1 cellular context compared by ENCODE assay signal in the genomic region with DNA sequence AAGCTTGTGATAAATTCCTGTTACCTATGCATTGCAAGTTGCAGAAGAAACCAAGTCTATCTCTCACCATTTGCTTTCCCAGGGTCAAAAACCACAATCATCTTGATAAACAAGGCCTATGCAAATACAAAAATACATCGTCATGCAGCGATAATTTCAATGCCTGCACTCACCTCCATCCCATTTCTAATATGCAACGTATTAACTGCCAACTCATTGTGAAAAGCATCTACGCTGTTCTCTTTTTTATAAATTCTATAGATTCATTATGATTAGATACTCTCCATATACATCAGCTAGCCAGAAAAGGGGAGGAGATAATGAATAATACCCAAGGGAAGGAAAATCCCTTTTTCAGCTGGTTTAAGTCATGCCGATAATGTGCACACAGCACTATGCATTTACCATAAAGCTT.
TF ChIP-seq lines count a peak whose summit lies in the region.

No MANE protein-coding gene starts in this region.

TF ChIP-seq in SK-N-SH treated with all-trans-retinoic acid at 6 μM for 48 hours, 23 proteins besides CTCF, POLR2A, EP300 and RAD21 (continued from another document):
- TF ChIP-seq, protein P1, sequence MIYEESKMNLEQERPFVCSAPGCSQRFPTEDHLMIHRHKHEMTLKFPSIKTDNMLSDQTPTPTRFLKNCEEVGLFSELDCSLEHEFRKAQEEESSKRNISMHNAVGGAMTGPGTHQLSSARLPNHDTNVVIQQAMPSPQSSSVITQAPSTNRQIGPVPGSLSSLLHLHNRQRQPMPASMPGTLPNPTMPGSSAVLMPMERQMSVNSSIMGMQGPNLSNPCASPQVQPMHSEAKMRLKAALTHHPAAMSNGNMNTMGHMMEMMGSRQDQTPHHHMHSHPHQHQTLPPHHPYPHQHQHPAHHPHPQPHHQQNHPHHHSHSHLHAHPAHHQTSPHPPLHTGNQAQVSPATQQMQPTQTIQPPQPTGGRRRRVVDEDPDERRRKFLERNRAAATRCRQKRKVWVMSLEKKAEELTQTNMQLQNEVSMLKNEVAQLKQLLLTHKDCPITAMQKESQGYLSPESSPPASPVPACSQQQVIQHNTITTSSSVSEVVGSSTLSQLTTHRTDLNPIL (CRISPR knock-in tag; IDR thresholded peaks at IDR 0.05; ENCODE audit: low read depth) = no peak
- TF ChIP-seq ZFP30 (CRISPR knock-in tag; IDR thresholded peaks at IDR 0.05) (no peak), SNAI2 (CRISPR knock-in tag; IDR thresholded peaks at IDR 0.05) (no peak), GLIS3 (CRISPR knock-in tag; IDR thresholded peaks at IDR 0.05) (no peak), BACH2 (CRISPR knock-in tag; IDR thresholded peaks at IDR 0.05; ENCODE audit: borderline replicate concordance) (no peak), ZFP3 (CRISPR knock-in tag; IDR thresholded peaks at IDR 0.05) (no peak), CSDC2 (CRISPR knock-in tag; IDR thresholded peaks at IDR 0.05) (no peak), ZNF565 (CRISPR knock-in tag; conservative IDR thresholded peaks at IDR 0.05; ENCODE audit: low read depth) (no peak), ISL1 (CRISPR knock-in tag; IDR thresholded peaks at IDR 0.05) (no peak), TCF4 (CRISPR knock-in tag; IDR thresholded peaks at IDR 0.05; ENCODE audit: borderline replicate concordance) (no peak), ESRRG (CRISPR knock-in tag; IDR thresholded peaks at IDR 0.05) (no peak)
- TF ChIP-seq, protein P2, sequence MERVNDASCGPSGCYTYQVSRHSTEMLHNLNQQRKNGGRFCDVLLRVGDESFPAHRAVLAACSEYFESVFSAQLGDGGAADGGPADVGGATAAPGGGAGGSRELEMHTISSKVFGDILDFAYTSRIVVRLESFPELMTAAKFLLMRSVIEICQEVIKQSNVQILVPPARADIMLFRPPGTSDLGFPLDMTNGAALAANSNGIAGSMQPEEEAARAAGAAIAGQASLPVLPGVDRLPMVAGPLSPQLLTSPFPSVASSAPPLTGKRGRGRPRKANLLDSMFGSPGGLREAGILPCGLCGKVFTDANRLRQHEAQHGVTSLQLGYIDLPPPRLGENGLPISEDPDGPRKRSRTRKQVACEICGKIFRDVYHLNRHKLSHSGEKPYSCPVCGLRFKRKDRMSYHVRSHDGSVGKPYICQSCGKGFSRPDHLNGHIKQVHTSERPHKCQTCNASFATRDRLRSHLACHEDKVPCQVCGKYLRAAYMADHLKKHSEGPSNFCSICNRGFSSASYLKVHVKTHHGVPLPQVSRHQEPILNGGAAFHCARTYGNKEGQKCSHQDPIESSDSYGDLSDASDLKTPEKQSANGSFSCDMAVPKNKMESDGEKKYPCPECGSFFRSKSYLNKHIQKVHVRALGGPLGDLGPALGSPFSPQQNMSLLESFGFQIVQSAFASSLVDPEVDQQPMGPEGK (CRISPR knock-in tag; IDR thresholded peaks at IDR 0.05; ENCODE audit: borderline replicate concordance) = no peak
- TF ChIP-seq, protein P3, sequence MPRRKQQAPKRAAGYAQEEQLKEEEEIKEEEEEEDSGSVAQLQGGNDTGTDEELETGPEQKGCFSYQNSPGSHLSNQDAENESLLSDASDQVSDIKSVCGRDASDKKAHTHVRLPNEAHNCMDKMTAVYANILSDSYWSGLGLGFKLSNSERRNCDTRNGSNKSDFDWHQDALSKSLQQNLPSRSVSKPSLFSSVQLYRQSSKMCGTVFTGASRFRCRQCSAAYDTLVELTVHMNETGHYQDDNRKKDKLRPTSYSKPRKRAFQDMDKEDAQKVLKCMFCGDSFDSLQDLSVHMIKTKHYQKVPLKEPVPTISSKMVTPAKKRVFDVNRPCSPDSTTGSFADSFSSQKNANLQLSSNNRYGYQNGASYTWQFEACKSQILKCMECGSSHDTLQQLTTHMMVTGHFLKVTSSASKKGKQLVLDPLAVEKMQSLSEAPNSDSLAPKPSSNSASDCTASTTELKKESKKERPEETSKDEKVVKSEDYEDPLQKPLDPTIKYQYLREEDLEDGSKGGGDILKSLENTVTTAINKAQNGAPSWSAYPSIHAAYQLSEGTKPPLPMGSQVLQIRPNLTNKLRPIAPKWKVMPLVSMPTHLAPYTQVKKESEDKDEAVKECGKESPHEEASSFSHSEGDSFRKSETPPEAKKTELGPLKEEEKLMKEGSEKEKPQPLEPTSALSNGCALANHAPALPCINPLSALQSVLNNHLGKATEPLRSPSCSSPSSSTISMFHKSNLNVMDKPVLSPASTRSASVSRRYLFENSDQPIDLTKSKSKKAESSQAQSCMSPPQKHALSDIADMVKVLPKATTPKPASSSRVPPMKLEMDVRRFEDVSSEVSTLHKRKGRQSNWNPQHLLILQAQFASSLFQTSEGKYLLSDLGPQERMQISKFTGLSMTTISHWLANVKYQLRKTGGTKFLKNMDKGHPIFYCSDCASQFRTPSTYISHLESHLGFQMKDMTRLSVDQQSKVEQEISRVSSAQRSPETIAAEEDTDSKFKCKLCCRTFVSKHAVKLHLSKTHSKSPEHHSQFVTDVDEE (CRISPR knock-in tag; IDR thresholded peaks at IDR 0.05) = no peak
TF ChIP-seq in SK-N-SH treated with all-trans-retinoic acid at 6 μM for 48 hours: peak in this region for 0.
